Comparison of ENCODE assay signal across 17 cellular contexts in the genomic region with DNA sequence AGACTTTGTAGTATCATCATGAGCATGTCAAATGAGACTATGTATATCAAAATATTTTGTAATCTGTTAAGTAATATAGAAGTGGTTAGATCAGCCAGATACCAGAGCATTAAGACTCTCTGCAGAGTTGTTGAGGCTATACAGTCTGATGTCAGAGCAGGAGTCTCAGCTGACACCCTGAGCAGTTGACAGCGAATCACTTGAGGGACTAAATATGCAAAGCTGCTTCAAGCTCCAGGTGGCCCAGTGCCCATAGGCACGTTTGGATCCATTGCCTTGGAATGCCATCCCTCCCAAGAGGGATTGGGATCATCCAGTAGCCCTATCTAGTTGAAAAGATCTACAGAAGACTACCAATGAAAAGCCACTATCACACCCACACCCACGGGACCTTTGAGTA.
"Had no signal": no experiment of that assay in that cellular context is flagged by ENCODE, and none has a peak within 500 bp of the region (broad histone marks: within the 10 kb centered on the region; RNA-seq: fewer than 3 reads in every experiment).

No MANE protein-coding gene starts in this region.

- H3K36me3 ChIP-seq: prostate gland, tibial artery, upper lobe of left lung, uterus had no signal

- DNase-seq: dermis blood vessel endothelial cell; endodermal cell; erythroblast; immature natural killer cell; naive thymus-derived CD4-positive, alpha-beta T cell; nephron progenitor cell; spleen; stimulated activated CD4-positive, alpha-beta T cell treated with anti-CD3 and anti-CD28 coated beads, Interleukin-15, amount 100 ng/mL, for 24 hours; stimulated activated CD4-positive, alpha-beta T cell treated with anti-CD3 and anti-CD28 coated beads, Interleukin-1b, Interleukin-23, amount 100 ng/mL, for 48 hours; stimulated activated CD4-positive, alpha-beta T cell treated with anti-CD3 and anti-CD28 coated beads, Interleukin-4, amount 100 ng/mL, for 24 hours; tibial artery; upper lobe of left lung; uterus had no signal

- H3K4me3 ChIP-seq: prostate gland, spleen, tibial artery, upper lobe of left lung, uterus had no signal

- H3K27ac ChIP-seq: parathyroid adenoma, prostate gland, spleen, tibial artery, upper lobe of left lung, uterus had no signal

- ATAC-seq: naive thymus-derived CD4-positive, alpha-beta T cell; sciatic nerve; stimulated activated memory B cell treated with anti-CD40 and anti-IgM and Interleukin-4, amounts not matched to agents 10 μg/mL and 1 μg/mL and 100 μg/mL, for 72 hours had no signal

- H3K4me1 ChIP-seq: parathyroid adenoma, prostate gland, upper lobe of left lung had no signal

- H3K27me3 ChIP-seq: spleen, tibial artery, upper lobe of left lung, uterus had no signal

- H3K9me3 ChIP-seq: prostate gland, spleen, tibial artery, upper lobe of left lung, uterus had no signal
